6 cellular contexts compared by ENCODE assay signal in the genomic region with DNA sequence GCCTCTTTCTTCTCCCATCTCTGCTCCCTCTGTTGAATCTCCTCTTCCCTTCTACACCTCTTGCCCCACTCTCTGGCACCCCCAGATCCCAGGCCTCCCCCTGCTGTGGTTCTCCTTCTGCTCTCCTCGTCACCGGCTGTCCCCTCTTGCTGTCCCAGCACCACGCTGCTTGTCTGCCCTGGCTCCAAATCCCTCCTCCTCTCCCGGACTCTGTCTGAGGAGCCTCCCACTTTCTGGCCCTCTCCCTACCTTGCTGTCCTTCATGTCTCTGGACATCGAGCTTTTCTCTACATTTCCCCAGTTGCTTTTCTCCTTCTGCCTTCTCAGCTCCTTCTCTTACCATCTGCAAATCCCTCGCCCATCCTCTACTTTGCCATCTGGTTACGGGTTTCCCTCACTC. TPM values are rescaled to one million over a fixed set of nuclear protein-coding genes. Genes with fewer than 3 reads are reported as not detected.
DNase-seq lines count a peak whose midpoint lies in the region; ATAC-seq and TF ChIP-seq lines count a peak whose summit lies in the region.

No MANE protein-coding gene starts in this region.

- peaks cover 43% of the 10 kb centered on the region for H3K36me3 Mint-ChIP-seq in T-helper 2 cell treated with Interferon-gamma antibody and Interleukin-4, amounts not matched to agents 5 μg/mL and 100 μg/mL, for 36 hours (ENCODE audit: low read depth)

- no peak for TF ChIP-seq CTCF in fibroblast of pulmonary artery (IDR thresholded peaks at IDR 0.05; ENCODE audit: low read length, missing control alignments)
- TF ChIP-seq CTCF in suprapubic skin (IDR thresholded peaks at IDR 0.05): no peak

- no peaks in the 10 kb centered on the region for H3K27me3 ChIP-seq in suprapubic skin

- H3K9me3 Mint-ChIP-seq in T-helper 2 cell treated with Interferon-gamma antibody and Interleukin-4, amounts not matched to agents 5 μg/mL and 100 μg/mL, for 36 hours: peaks cover 58% of the 10 kb centered on the region

- peak overlapping the region; percentile 57 for H3K27ac ChIP-seq in suprapubic skin

- DNase-seq in T-helper 2 cell treated with Interferon-gamma antibody and Interleukin-4, amounts not matched to agents 5 μg/mL and 100 μg/mL, for 36 hours (ENCODE audit: low spot score): no peak
- DNase-seq in T-helper 2 cell (no peak), fibroblast of pulmonary artery (ENCODE audit: low read depth) (peak; percentile 12), suprapubic skin (ENCODE audit: low spot score in 2 of 2) (no peak), hepatic stellate cell (ENCODE audit: low spot score) (no peak)

- H3K27ac Mint-ChIP-seq in T-helper 2 cell treated with Interferon-gamma antibody and Interleukin-4, amounts not matched to agents 5 μg/mL and 100 μg/mL, for 36 hours: peak overlapping the region; percentile 38

- H3K27me3 Mint-ChIP-seq in T-helper 2 cell treated with Interferon-gamma antibody and Interleukin-4, amounts not matched to agents 5 μg/mL and 100 μg/mL, for 36 hours (ENCODE audit: low read depth): no peaks in the 10 kb centered on the region

- H3K36me3 ChIP-seq in suprapubic skin: peaks cover 25% of the 10 kb centered on the region

- H3K4me1 Mint-ChIP-seq in T-helper 2 cell treated with Interferon-gamma antibody and Interleukin-4, amounts not matched to agents 5 μg/mL and 100 μg/mL, for 36 hours (ENCODE audit: low read depth): peaks cover 8% of the 10 kb centered on the region

- WGBS in suprapubic skin: 25% methylated on average over 7 of the region's 7 CpGs

- no peak for TF ChIP-seq EP300 in suprapubic skin (IDR thresholded peaks at IDR 0.05)

- H3K4me3 ChIP-seq in fibroblast of pulmonary artery (replicated peaks; ENCODE audit: low read depth, low read length) (peak overlapping the region; percentile 71), suprapubic skin (peak overlapping the region; percentile 62)

- no peak for TF ChIP-seq POLR2A in suprapubic skin (IDR thresholded peaks at IDR 0.05)

- H3K9me3 ChIP-seq in suprapubic skin: peaks cover 24% of the 10 kb centered on the region

- H3K4me3 Mint-ChIP-seq in T-helper 2 cell treated with Interferon-gamma antibody and Interleukin-4, amounts not matched to agents 5 μg/mL and 100 μg/mL, for 36 hours: peak overlapping the region; percentile 79

- H3K4me1 ChIP-seq in suprapubic skin: peaks cover 23% of the 10 kb centered on the region

- no peak for ATAC-seq in HG02885 (IDR thresholded peaks at IDR 0.05; ENCODE audit: poor library complexity, unreplicated experiment)

RNA-seq across cellular contexts. Expression of a gene that starts 1.3 kb away (rescaled TPM):
- 10 to 100 TPM in 2 of 4 donors, 1 to 10 TPM in 2; 4.3 to 16.6 (median 8.1) TPM for total RNA-seq in suprapubic skin

RNA-seq across cellular contexts. Expression of a gene that starts 24.9 kb away (rescaled TPM):
- 1 to 10 TPM; 2.0 to 8.3 (median 5.2) TPM for total RNA-seq in suprapubic skin

RNA-seq across cellular contexts. Expression of a gene that starts 35.6 kb away (rescaled TPM):
- 10 to 100 TPM in 2 of 4 donors, 1 to 10 TPM in 2; 2.6 to 17.0 (median 7.6) TPM for total RNA-seq in suprapubic skin

RNA-seq across cellular contexts. Expression of a gene that starts 54.4 kb away (rescaled TPM):
- total RNA-seq in suprapubic skin: 10 to 100 TPM; 15.2 to 98.3 (median 27.2) TPM
